8 cellular contexts compared by ENCODE assay signal in the genomic region with DNA sequence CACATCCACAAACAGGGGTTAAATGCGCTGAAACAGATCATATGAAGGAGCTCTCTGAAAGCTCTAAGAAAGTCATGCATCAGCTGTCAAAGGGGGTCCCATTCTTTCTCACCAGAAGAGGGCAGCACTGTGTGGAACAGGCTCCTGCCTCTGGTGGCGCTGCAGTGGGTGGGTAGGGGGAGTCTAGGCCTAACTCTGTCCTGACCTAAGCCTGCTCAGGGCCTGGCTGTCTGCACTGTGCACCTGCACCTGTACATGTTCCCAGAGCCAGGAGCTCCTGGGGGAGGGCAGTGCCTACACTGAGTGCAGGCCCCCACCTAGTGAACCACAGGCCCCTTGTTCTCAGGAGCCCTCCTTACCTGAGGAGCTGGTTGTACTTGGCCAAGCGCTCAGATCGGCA. TPM values are rescaled to one million over a fixed set of nuclear protein-coding genes. Genes with fewer than 3 reads are reported as not detected.
A peak's percentile ranks its signal among the peaks of the same experiment; 100 is the strongest.
DNase-seq lines count a peak whose midpoint lies in the region; ATAC-seq, FAIRE-seq and TF ChIP-seq lines count a peak whose summit lies in the region.

No MANE protein-coding gene starts in this region.

- no peaks in the 10 kb centered on the region for H3K9me3 ChIP-seq in pancreas
- no peaks in the 10 kb centered on the region for H3K9me3 ChIP-seq in effector memory CD4-positive, alpha-beta T cell (ENCODE audit: control insufficient read depth, low read length)

- ATAC-seq in pancreas (peak in 3 of 4 donors; percentile 9 to 28 (median 16)), GM18498 (IDR thresholded peaks at IDR 0.05; ENCODE audit: unreplicated experiment) (no peak)

- DNase-seq in stimulated activated CD4-positive, alpha-beta T cell treated with anti-CD3 and anti-CD28 coated beads, Interleukin-1b, Interleukin-23, amount 100 ng/mL, for 48 hours: peak; percentile 48
- no peak for DNase-seq in stimulated activated CD4-positive, alpha-beta T cell treated with anti-CD3 and anti-CD28 coated beads, Interleukin-2, amount 100 ng/mL, for 48 hours
- DNase-seq in T follicular helper cell (ENCODE audit: low read depth) (peak; percentile 22), pancreas (no peak), NCI-H2171 treated with DMSO at 0.1 percent for 48 hours (lab: John Stamatoyannopoulos, UW) (no peak)
- DNase-seq in effector memory CD4-positive, alpha-beta T cell: no peak

- WGBS in pancreas, 2 donors: 90 to 93% methylated on average over 4 of the region's 4 CpGs

- no peaks in the 10 kb centered on the region for H3K27me3 ChIP-seq in pancreas
- no peaks in the 10 kb centered on the region for H3K27me3 ChIP-seq in effector memory CD4-positive, alpha-beta T cell (replicated peaks; ENCODE audit: control insufficient read depth, insufficient read depth, low read length, poor library complexity, severe bottlenecking)

- TF ChIP-seq CTCF in pancreas (IDR thresholded peaks at IDR 0.05): peak in 3 of 4 donors; percentile 19 to 23 (median 22)

- H3K4me1 Mint-ChIP-seq in dendritic cell treated with granulocyte-macrophage colony-stimulating factor and Interleukin-4, amounts not matched to agents 40 ng/mL and 50 ng/mL, for 4 days (ENCODE audit: low read depth): peaks cover 52% of the 10 kb centered on the region

- H3K4me1 ChIP-seq in pancreas: peaks cover 0 to 18% (median 8%) of the 10 kb centered on the region in 3 donors
- H3K4me1 ChIP-seq in effector memory CD4-positive, alpha-beta T cell (ENCODE audit: control insufficient read depth, insufficient read depth, low read length, poor library complexity, severe bottlenecking): peaks cover 4% of the 10 kb centered on the region

- H3K9me3 Mint-ChIP-seq in dendritic cell treated with granulocyte-macrophage colony-stimulating factor and Interleukin-4, amounts not matched to agents 40 ng/mL and 50 ng/mL, for 4 days: no peaks in the 10 kb centered on the region

- no peak overlapping the region for H3K4me3 Mint-ChIP-seq in dendritic cell treated with granulocyte-macrophage colony-stimulating factor and Interleukin-4, amounts not matched to agents 40 ng/mL and 50 ng/mL, for 4 days

- H3K27ac Mint-ChIP-seq in dendritic cell treated with granulocyte-macrophage colony-stimulating factor and Interleukin-4, amounts not matched to agents 40 ng/mL and 50 ng/mL, for 4 days: peak overlapping the region; percentile 28

- FAIRE-seq in pancreas (lab: Jason Lieb, UNC): no peak

- no peak overlapping the region for H3K27ac ChIP-seq in pancreas
- no peak overlapping the region for H3K27ac ChIP-seq in effector memory CD4-positive, alpha-beta T cell (ENCODE audit: insufficient read depth, low read length, poor library complexity, severe bottlenecking)

- H3K4me3 ChIP-seq in pancreas: no peak overlapping the region
- no peak overlapping the region for H3K4me3 ChIP-seq in effector memory CD4-positive, alpha-beta T cell (ENCODE audit: insufficient read depth, low read depth, low read length, poor library complexity, severe bottlenecking)

- H3K36me3 Mint-ChIP-seq in dendritic cell treated with granulocyte-macrophage colony-stimulating factor and Interleukin-4, amounts not matched to agents 40 ng/mL and 50 ng/mL, for 4 days (ENCODE audit: low read depth): peaks cover 100% of the 10 kb centered on the region

- no peaks in the 10 kb centered on the region for H3K27me3 Mint-ChIP-seq in dendritic cell treated with granulocyte-macrophage colony-stimulating factor and Interleukin-4, amounts not matched to agents 40 ng/mL and 50 ng/mL, for 4 days

- intact Hi-C loops in dendritic cell treated with granulocyte-macrophage colony-stimulating factor and Interleukin-4, amounts not matched to agents 40 ng/mL and 50 ng/mL, for 4 days (cut with micrococcal nuclease): no loop called here
- intact Hi-C loops in pancreas (cut with DNase I): no loop called here

- peaks cover 9 to 75% (median 54%) of the 10 kb centered on the region in 3 donors for H3K36me3 ChIP-seq in pancreas
- H3K36me3 ChIP-seq in effector memory CD4-positive, alpha-beta T cell (ENCODE audit: control insufficient read depth, insufficient read depth, low read length): peaks cover 78% of the 10 kb centered on the region

RNA-seq across cellular contexts. Expression of gene ENO1, which starts 16.0 kb away (rescaled TPM):
- total RNA-seq in pancreas: 100 to 1,000 TPM in 4 of 6 donors, 10 to 100 TPM in 2; 69.9 to 299 (median 166) TPM
- 100 to 1,000 TPM in 1 of 2 donors, 10 to 100 TPM in 1; 99.2 to 180 TPM for polyA plus RNA-seq in pancreas

RNA-seq across cellular contexts. Expression of gene RERE, which starts 45.1 kb away (rescaled TPM):
- 10 to 100 TPM; 47.8 to 76.7 (median 53.4) TPM for total RNA-seq in pancreas
- polyA plus RNA-seq in pancreas: 10 to 100 TPM; 27.0 to 40.6 TPM

Comparison
In these comparisons a context has a peak if more than half of its experiments do, and no peak if none do; other contexts are left out.
1. DNase-seq: peak in stimulated activated CD4-positive, alpha-beta T cell treated with anti-CD3 and anti-CD28 coated beads, Interleukin-1b, Interleukin-23, amount 100 ng/mL, for 48 hours (single experiment) and T follicular helper cell (single experiment); none in stimulated activated CD4-positive, alpha-beta T cell treated with anti-CD3 and anti-CD28 coated beads, Interleukin-2, amount 100 ng/mL, for 48 hours (0 of 2), pancreas (0 of 6), NCI-H2171 treated with DMSO at 0.1 percent for 48 hours (single experiment) and effector memory CD4-positive, alpha-beta T cell (0 of 3).